Comparison of ENCODE assay signal across 16 cellular contexts in the genomic region with DNA sequence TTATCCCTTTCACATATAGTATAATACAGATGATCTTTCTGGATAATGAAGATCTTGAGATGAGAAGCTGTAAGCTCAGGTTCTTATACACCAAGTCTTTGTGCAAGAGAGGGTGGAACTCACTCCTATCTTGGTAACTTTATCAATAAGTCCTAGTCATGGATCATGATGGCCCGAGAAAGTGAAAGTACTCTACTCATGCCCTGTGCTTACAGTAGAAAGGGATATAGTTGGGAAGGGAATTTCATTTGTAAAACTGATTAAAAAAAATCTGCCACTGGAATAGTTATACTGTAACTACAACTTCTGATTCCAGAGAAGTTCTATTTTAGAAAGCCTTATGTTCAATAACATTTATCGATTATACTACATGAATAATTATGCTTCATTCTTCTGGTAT. TPM values are rescaled to one million over a fixed set of nuclear protein-coding genes. Genes with fewer than 3 reads are reported as not detected.
DNase-seq lines count a peak whose midpoint lies in the region; ATAC-seq, FAIRE-seq and TF ChIP-seq lines count a peak whose summit lies in the region.
"Had no signal": no experiment of that assay in that cellular context is flagged by ENCODE, and none has a peak within 500 bp of the region (broad histone marks: within the 10 kb centered on the region; RNA-seq: fewer than 3 reads in every experiment).

No MANE protein-coding gene starts in this region.

- H2AFZ ChIP-seq in PC-3 (ENCODE audit: low read length) (peak overlapping the region; percentile 19; the same call in 1 of the 2 replicates), fibroblast of lung (ENCODE audit: low read length) (peak overlapping the region; percentile 56)

- no peaks in the 10 kb centered on the region for H3K27me3 ChIP-seq in PC-3 (ENCODE audit: low read length)
- no peaks in the 10 kb centered on the region for H3K27me3 ChIP-seq in fibroblast of lung (ENCODE audit: control insufficient read depth, insufficient read depth, low read length)
- H3K27me3 ChIP-seq in pancreas = no peaks in the 10 kb centered on the region
- no peaks in the 10 kb centered on the region for H3K27me3 ChIP-seq in suprapubic skin
- H3K27me3 ChIP-seq in MG63 = no peaks in the 10 kb centered on the region; the same call in 1 of the 2 replicates
- H3K27me3 ChIP-seq: SJCRH30 had no signal

- H3K36me3 ChIP-seq in PC-3 (ENCODE audit: low read depth, low read length) (no peaks in the 10 kb centered on the region), fibroblast of lung (ENCODE audit: control insufficient read depth, insufficient read depth, low read length) (no peaks in the 10 kb centered on the region), pancreas (no peaks in the 10 kb centered on the region), suprapubic skin (no peaks in the 10 kb centered on the region), MG63 (no peaks in the 10 kb centered on the region)
- H3K36me3 ChIP-seq: SJCRH30 had no signal

- in situ Hi-C loops in ACHN (cut with HindIII; ENCODE audit: low pct_ligation_motif_present, low pct_unique_long_range_greater_than_20kb, low sequenced_read_pairs) = no loop called here

- no peak overlapping the region for H3K27ac ChIP-seq in PC-3 (ENCODE audit: low read length)
- no peak overlapping the region for H3K27ac ChIP-seq in fibroblast of lung (ENCODE audit: insufficient read depth, low read length)
- H3K27ac ChIP-seq in pancreas = no peak overlapping the region
- H3K27ac ChIP-seq in suprapubic skin = no peak overlapping the region
- H3K27ac ChIP-seq: SJCRH30 had no signal

- H3K4me3 ChIP-seq in PC-3 (ENCODE audit: low read length) (no peak overlapping the region), fibroblast of lung (replicated peaks in 1 of 4; ENCODE audit: control extremely low read depth in 1 of 4, insufficient read depth in 1 of 4, low read depth in 3 of 4, low read length in 4 of 4) (no peak overlapping the region), pancreas (no peak overlapping the region), suprapubic skin (no peak overlapping the region), MG63 (no peak overlapping the region)
- H3K4me3 ChIP-seq: SJCRH30 had no signal

- no TSS peak for BruUV-seq in PC-3 (replicated peaks; lab: Mats Ljungman, UMichigan)

- no peaks in the 10 kb centered on the region for H3K4me1 ChIP-seq in PC-3 (ENCODE audit: insufficient read depth, low read length)
- no peaks in the 10 kb centered on the region for H3K4me1 ChIP-seq in fibroblast of lung (ENCODE audit: control insufficient read depth, extremely low read depth, insufficient read depth, low read length)
- H3K4me1 ChIP-seq in pancreas = peaks cover 0 to 7% (median 6%) of the 10 kb centered on the region in 3 donors
- H3K4me1 ChIP-seq in suprapubic skin = no peaks in the 10 kb centered on the region
- H3K4me1 ChIP-seq: SJCRH30 had no signal

- H3K9me3 ChIP-seq in PC-3 (ENCODE audit: low read length) = no peaks in the 10 kb centered on the region
- H3K9me3 ChIP-seq in fibroblast of lung (ENCODE audit: control insufficient read depth, insufficient read depth, low read depth, low read length) = no peaks in the 10 kb centered on the region
- no peaks in the 10 kb centered on the region for H3K9me3 ChIP-seq in pancreas
- no peaks in the 10 kb centered on the region for H3K9me3 ChIP-seq in suprapubic skin
- H3K9me3 ChIP-seq in MG63 = no peaks in the 10 kb centered on the region
- H3K9me3 ChIP-seq: SJCRH30 had no signal

- no peaks in the 10 kb centered on the region for H3F3A ChIP-seq in PC-3 (ENCODE audit: low read length, unreplicated experiment)

- FAIRE-seq in pancreas (lab: Jason Lieb, UNC) = no peak
- FAIRE-seq: GM12892, GM18507 had no signal

- WGBS in pancreas, 2 donors = 31 to 39% methylated on average over 2 of the region's 2 CpGs
- WGBS in suprapubic skin = 89% methylated on average over 2 of the region's 2 CpGs

- POLR2A ChIA-PET in PC-3 (lab: Charles Lee; ENCODE audit: unreplicated experiment) = no interaction called here

- H3K9ac ChIP-seq in PC-3 (ENCODE audit: low read length) (no peak overlapping the region), fibroblast of lung (ENCODE audit: insufficient read depth, low read length) (no peak overlapping the region)

- no peak for TF ChIP-seq POLR2A in suprapubic skin (IDR thresholded peaks at IDR 0.05)

- no peak for TF ChIP-seq CTCF in PC-3 (conservative IDR thresholded peaks at IDR 0.05; ENCODE audit: low read depth, low read length)
- no peak for TF ChIP-seq CTCF in fibroblast of lung (conservative IDR thresholded peaks at IDR 0.05 in 1 of 2, IDR thresholded peaks at IDR 0.05 in 1 of 2; ENCODE audit: low read depth in 1 of 2, low read length in 2 of 2)
- TF ChIP-seq CTCF in pancreas (IDR thresholded peaks at IDR 0.05) = no peak
- TF ChIP-seq CTCF in suprapubic skin (IDR thresholded peaks at IDR 0.05) = no peak

- H3K79me2 ChIP-seq in PC-3 (ENCODE audit: low read length) (no peaks in the 10 kb centered on the region), fibroblast of lung (ENCODE audit: control insufficient read depth, insufficient read depth, low read length) (no peaks in the 10 kb centered on the region)

- ATAC-seq in PC-3 = no peak
- ATAC-seq in pancreas = peak in 3 of 4 donors; percentile 44 to 56 (median 54)
- ATAC-seq in HG02884 (IDR thresholded peaks at IDR 0.05; ENCODE audit: unreplicated experiment) = no peak

- DNase-seq in ACHN (peak; percentile 6), PC-3 (no peak), fibroblast of lung (ENCODE audit: low read depth in 2 of 2) (no peak), pancreas (no peak), suprapubic skin (ENCODE audit: low spot score in 2 of 2) (no peak), MG63 (no peak)
- DNase-seq: C1 segment of cervical spinal cord; CD8-positive, alpha-beta memory T cell; NCI-H1436; NCI-H345; NCI-H524 treated with DMSO at 0.1 percent for 48 hours; SJCRH30 had no signal

- H4K20me1 ChIP-seq in PC-3 (ENCODE audit: low read length) (no peaks in the 10 kb centered on the region), fibroblast of lung (ENCODE audit: control insufficient read depth, extremely low read depth, insufficient read depth, low read length) (no peaks in the 10 kb centered on the region)

- intact Hi-C loops in PC-3 (cut with micrococcal nuclease) (loop anchor here (10.0 kb wide), 1 partner anchor 165 kb away; no protein-coding TSS in a partner anchor), pancreas (cut with DNase I) (no loop called here)

- H3K4me2 ChIP-seq in PC-3 (ENCODE audit: low read length) (peak overlapping the region; percentile 19), fibroblast of lung (ENCODE audit: extremely low read depth, insufficient read depth, low read length) (peak overlapping the region; percentile 46)

- no peak for TF ChIP-seq EP300 in suprapubic skin (IDR thresholded peaks at IDR 0.05)

- CTCF ChIA-PET in PC-3 (lab: Charles Lee) = interaction anchor here (0.7 kb wide), 1 partner anchor 440 kb away, joined by 3 read pairs; no protein-coding TSS in a partner anchor

- H3K9me2 ChIP-seq in PC-3 (replicated peaks; ENCODE audit: low read length) = no peaks in the 10 kb centered on the region

RNA-seq across cellular contexts. Expression of a gene that starts 51.8 kb away (rescaled TPM):
- total RNA-seq in PC-3 (2014; rRNA removed) (0.46 and 1.1 TPM in 2 replicates), fibroblast of lung (0.26 and 0.50 TPM in 2 replicates), pancreas (1 to 10 TPM in 2 of 6 donors, under 1 TPM in 4; 0.40 to 1.3 (median 0.54) TPM), suprapubic skin (under 1 TPM; 0.34 to 0.95 (median 0.89) TPM)
- polyA plus RNA-seq in fibroblast of lung (0.03 and 0.06 TPM in 2 replicates), pancreas (under 1 TPM; 0.38 to 0.49 TPM)
- 0.02 TPM in 1 of 2 replicates, not detected in the other for polyA plus RNA-seq in fibroblast of lung (2012)
- not detected in 2 replicates for polyA minus RNA-seq in fibroblast of lung (ENCODE audit: low replicate concordance)
- not detected in 2 replicates for total RNA-seq in MG63 (2014; rRNA removed; shearing (Covaris generic); ENCODE audit: low replicate concordance)
- total RNA-seq: M059J had no signal

Comparison
In these comparisons a context has a peak if more than half of its experiments do, and no peak if none do; other contexts are left out.
1. ATAC-seq: peak in pancreas (3 of 4); none in PC-3 (single experiment) and HG02884 (single experiment).